9 cellular contexts compared by ENCODE assay signal in genomic region chr7:139648941-139649425, GRCh38.
DNase-seq lines count a peak whose midpoint lies in the region; ATAC-seq and TF ChIP-seq lines count a peak whose summit lies in the region.
"Had no signal": no experiment of that assay in that cellular context is flagged by ENCODE, and none has a peak within 500 bp of the region (broad histone marks: within the 10 kb centered on the region; RNA-seq: fewer than 3 reads in every experiment).

No MANE protein-coding gene starts in this region.

- H3K9me3 ChIP-seq in CD4-positive, CD25-positive, alpha-beta regulatory T cell (ENCODE audit: control insufficient read depth in 2 of 2, low read length in 2 of 2) = no peaks in the 10 kb centered on the region

- H3K27me3 ChIP-seq in CD4-positive, CD25-positive, alpha-beta regulatory T cell (ENCODE audit: control insufficient read depth, insufficient read depth, low read length) = no peaks in the 10 kb centered on the region

- H3K4me1 ChIP-seq in CD4-positive, CD25-positive, alpha-beta regulatory T cell (ENCODE audit: control insufficient read depth, insufficient read depth, low read length, poor library complexity, severe bottlenecking) = peaks cover 3% of the 10 kb centered on the region

- H3K27ac Mint-ChIP-seq in CD4-positive, CD25-positive, alpha-beta regulatory T cell = peak overlapping the region in 2 of 3 donors; percentile 26 to 82
- H3K27ac Mint-ChIP-seq in activated naive CD4-positive, alpha-beta T cell treated with anti-CD3 and anti-CD28 coated beads, Interleukin-2, amount 50 U/mL, for 72 hours = peak overlapping the region; percentile 84 to 86
- H3K27ac Mint-ChIP-seq in nephron = peak overlapping the region; percentile 58 to 97 (median 78)
- H3K27ac Mint-ChIP-seq: activated naive CD8-positive, alpha-beta T cell treated with anti-CD3 and anti-CD28 coated beads, Interleukin-2, amount 10 ng/mL, durations not matched to agents 7 days and 5 days had no signal

- H3K27ac ChIP-seq in CD4-positive, CD25-positive, alpha-beta regulatory T cell (ENCODE audit: insufficient read depth, low read length, poor library complexity, severe bottlenecking) = no peak overlapping the region

- peaks cover 7% of the 10 kb centered on the region for H3K36me3 Mint-ChIP-seq in CD4-positive, CD25-positive, alpha-beta regulatory T cell
- H3K36me3 Mint-ChIP-seq in activated naive CD4-positive, alpha-beta T cell treated with anti-CD3 and anti-CD28 coated beads, Interleukin-2, amount 50 U/mL, for 72 hours = no peaks in the 10 kb centered on the region
- H3K36me3 Mint-ChIP-seq in nephron (ENCODE audit: low read depth) = peaks cover 3% of the 10 kb centered on the region
- H3K36me3 Mint-ChIP-seq: activated naive CD8-positive, alpha-beta T cell treated with anti-CD3 and anti-CD28 coated beads, Interleukin-2, amount 10 ng/mL, durations not matched to agents 7 days and 5 days had no signal

- no peaks in the 10 kb centered on the region for H3K27me3 Mint-ChIP-seq in CD4-positive, CD25-positive, alpha-beta regulatory T cell
- no peaks in the 10 kb centered on the region for H3K27me3 Mint-ChIP-seq in nephron (ENCODE audit: low read depth)
- H3K27me3 Mint-ChIP-seq: activated naive CD8-positive, alpha-beta T cell treated with anti-CD3 and anti-CD28 coated beads, Interleukin-2, amount 10 ng/mL, durations not matched to agents 7 days and 5 days had no signal

- ATAC-seq in CD4-positive, CD25-positive, alpha-beta regulatory T cell (ENCODE audit: low read depth in 2 of 2) = peak; percentile 30 to 57
- peak; percentile 80 for ATAC-seq in GM19324 (IDR thresholded peaks at IDR 0.05; ENCODE audit: low FRiP score, unreplicated experiment)
- ATAC-seq in HG03280 (IDR thresholded peaks at IDR 0.05; ENCODE audit: unreplicated experiment) = peak; percentile 82
- ATAC-seq in activated naive CD4-positive, alpha-beta T cell treated with anti-CD3 and anti-CD28 coated beads, Interleukin-2, amount 50 U/mL, for 72 hours = peak; percentile 36 to 84

- H3K9me3 Mint-ChIP-seq in CD4-positive, CD25-positive, alpha-beta regulatory T cell = no peaks in the 10 kb centered on the region
- H3K9me3 Mint-ChIP-seq in activated naive CD4-positive, alpha-beta T cell treated with anti-CD3 and anti-CD28 coated beads, Interleukin-2, amount 50 U/mL, for 72 hours = no peaks in the 10 kb centered on the region
- no peaks in the 10 kb centered on the region for H3K9me3 Mint-ChIP-seq in nephron
- H3K9me3 Mint-ChIP-seq: activated naive CD8-positive, alpha-beta T cell treated with anti-CD3 and anti-CD28 coated beads, Interleukin-2, amount 10 ng/mL, durations not matched to agents 7 days and 5 days had no signal

- no peak for TF ChIP-seq CTCF in nephron (IDR thresholded peaks at IDR 0.05; ENCODE audit: unreplicated experiment in 3 of 3)

- peaks cover 4 to 31% (median 16%) of the 10 kb centered on the region in 4 donors for H3K4me1 Mint-ChIP-seq in CD4-positive, CD25-positive, alpha-beta regulatory T cell
- peaks cover 63% of the 10 kb centered on the region for H3K4me1 Mint-ChIP-seq in nephron

- H3K36me3 ChIP-seq in CD4-positive, CD25-positive, alpha-beta regulatory T cell (ENCODE audit: control insufficient read depth, insufficient read depth, low read length) = no peaks in the 10 kb centered on the region

- H3K4me3 Mint-ChIP-seq in CD4-positive, CD25-positive, alpha-beta regulatory T cell = peak overlapping the region in 1 of 4 donors; percentile 44
- H3K4me3 Mint-ChIP-seq in nephron = peak overlapping the region in 2 of 3 experiments; percentile 20 to 42
- H3K4me3 Mint-ChIP-seq: activated naive CD8-positive, alpha-beta T cell treated with anti-CD3 and anti-CD28 coated beads, Interleukin-2, amount 10 ng/mL, durations not matched to agents 7 days and 5 days had no signal

- no peak for DNase-seq in CD4-positive, CD25-positive, alpha-beta regulatory T cell
- DNase-seq in activated naive CD4-positive, alpha-beta T cell treated with anti-CD3 and anti-CD28 coated beads, Interleukin-2, amount 50 U/mL, for 72 hours (ENCODE audit: low spot score in 2 of 2) = peak in 1 of 2 donors; percentile 77
- no peak for DNase-seq in ureter (ENCODE audit: low spot score)
- no peak for DNase-seq in NCI-H1436 treated with DMSO at 0.1 percent for 48 hours (lab: John Stamatoyannopoulos, UW)
- no peak for DNase-seq in pons (ENCODE audit: low spot score)
- DNase-seq: activated naive CD8-positive, alpha-beta T cell treated with anti-CD3 and anti-CD28 coated beads, Interleukin-2, amount 10 ng/mL, durations not matched to agents 7 days and 5 days had no signal

- H3K4me3 ChIP-seq in CD4-positive, CD25-positive, alpha-beta regulatory T cell (ENCODE audit: low read depth, low read length) = no peak overlapping the region
